Comparison of ENCODE assay signal across 8 cellular contexts in genomic region chr6:129370268-129370916, GRCh38.
DNase-seq lines count a peak whose midpoint lies in the region; ATAC-seq and TF ChIP-seq lines count a peak whose summit lies in the region.

No MANE protein-coding gene starts in this region.

- in situ Hi-C loops in GM13976 (cut with MboI; ENCODE audit: low sequenced_read_pairs, unreplicated experiment) = no loop called here

- DNase-seq in GM13976 (ENCODE audit: low spot score) = peak; percentile 19
- DNase-seq in LNCaP clone FGC (ENCODE audit: low read depth) = no peak
- peak; percentile 4 for DNase-seq in UCSD-AML1 (lab: John Stamatoyannopoulos, UW; ENCODE audit: unreplicated experiment)
- DNase-seq in cerebellar cortex (ENCODE audit: low spot score) = peak; percentile 32
- DNase-seq in right lobe of liver = no peak
- peak; percentile 8 for DNase-seq in stimulated activated CD8-positive, alpha-beta memory T cell treated with anti-CD3 and anti-CD28 coated beads, Interleukin-7, amount 100 ng/mL, for 24 hours (ENCODE audit: low read depth)

- 8% methylated on average over 9 of the region's 9 CpGs for WGBS in right lobe of liver (ENCODE audit: insufficient coverage, low coverage, low lambda C conversion rate, missing lambda C conversion rate)

- H3K79me2 ChIP-seq in ACC112 (ENCODE audit: control insufficient read depth, insufficient read depth, low read length, unreplicated experiment) = no peaks in the 10 kb centered on the region

- no peaks in the 10 kb centered on the region for H3K9me3 ChIP-seq in right lobe of liver

- H3K27me3 ChIP-seq in ACC112 (ENCODE audit: insufficient read depth, low read length) (no peaks in the 10 kb centered on the region), right lobe of liver (no peaks in the 10 kb centered on the region)

- ATAC-seq in right lobe of liver (peak; percentile 41 to 64 (median 58)), HG02642 (IDR thresholded peaks at IDR 0.05; ENCODE audit: poor library complexity, unreplicated experiment) (no peak)

- H3K4me1 ChIP-seq in ACC112 (ENCODE audit: control insufficient read depth, insufficient read depth, low read length, unreplicated experiment) (no peaks in the 10 kb centered on the region), right lobe of liver (no peaks in the 10 kb centered on the region)

- peak; percentile 48 for TF ChIP-seq CTCF in GM13976 (IDR thresholded peaks at IDR 0.05; ENCODE audit: borderline replicate concordance, control extremely low read depth, extremely low read depth, insufficient read depth, missing control alignments)
- TF ChIP-seq CTCF in LNCaP clone FGC (IDR thresholded peaks at IDR 0.05; ENCODE audit: control insufficient read depth, extremely low read depth, insufficient read depth) = peak; percentile 66
- peak; percentile 51 to 65 (median 60) for TF ChIP-seq CTCF in right lobe of liver (IDR thresholded peaks at IDR 0.05)

- no peak overlapping the region for H3K27ac ChIP-seq in ACC112 (ENCODE audit: low read depth, low read length)
- H3K27ac ChIP-seq in right lobe of liver = no peak overlapping the region

- no peak for TF ChIP-seq POLR2A in right lobe of liver (IDR thresholded peaks at IDR 0.05)

- H3K36me3 ChIP-seq in ACC112 (ENCODE audit: insufficient read depth, low read length) = no peaks in the 10 kb centered on the region
- no peaks in the 10 kb centered on the region for H3K36me3 ChIP-seq in right lobe of liver

- H3K4me3 ChIP-seq in ACC112 (ENCODE audit: low read depth, low read length) (peak overlapping the region; percentile 67), LNCaP clone FGC (ENCODE audit: low read depth, low read length) (no peak overlapping the region), right lobe of liver (no peak overlapping the region)

- intact Hi-C loops in right lobe of liver (cut with DNase I) = no loop called here

- H2AFZ ChIP-seq in ACC112 (ENCODE audit: low read length, unreplicated experiment) = no peak overlapping the region

Comparison
In these comparisons a context has a peak if more than half of its experiments do, and no peak if none do; other contexts are left out.
1. DNase-seq: peak in GM13976 (single experiment), UCSD-AML1 (single experiment), cerebellar cortex (single experiment) and stimulated activated CD8-positive, alpha-beta memory T cell treated with anti-CD3 and anti-CD28 coated beads, Interleukin-7, amount 100 ng/mL, for 24 hours (single experiment); none in LNCaP clone FGC (single experiment) and right lobe of liver (0 of 3).
2. Peak in every context shown above with its lines, with median percentiles within 50 percentile points of each other: CTCF ChIP-seq.